8 cellular contexts compared by ENCODE assay signal in the genomic region with DNA sequence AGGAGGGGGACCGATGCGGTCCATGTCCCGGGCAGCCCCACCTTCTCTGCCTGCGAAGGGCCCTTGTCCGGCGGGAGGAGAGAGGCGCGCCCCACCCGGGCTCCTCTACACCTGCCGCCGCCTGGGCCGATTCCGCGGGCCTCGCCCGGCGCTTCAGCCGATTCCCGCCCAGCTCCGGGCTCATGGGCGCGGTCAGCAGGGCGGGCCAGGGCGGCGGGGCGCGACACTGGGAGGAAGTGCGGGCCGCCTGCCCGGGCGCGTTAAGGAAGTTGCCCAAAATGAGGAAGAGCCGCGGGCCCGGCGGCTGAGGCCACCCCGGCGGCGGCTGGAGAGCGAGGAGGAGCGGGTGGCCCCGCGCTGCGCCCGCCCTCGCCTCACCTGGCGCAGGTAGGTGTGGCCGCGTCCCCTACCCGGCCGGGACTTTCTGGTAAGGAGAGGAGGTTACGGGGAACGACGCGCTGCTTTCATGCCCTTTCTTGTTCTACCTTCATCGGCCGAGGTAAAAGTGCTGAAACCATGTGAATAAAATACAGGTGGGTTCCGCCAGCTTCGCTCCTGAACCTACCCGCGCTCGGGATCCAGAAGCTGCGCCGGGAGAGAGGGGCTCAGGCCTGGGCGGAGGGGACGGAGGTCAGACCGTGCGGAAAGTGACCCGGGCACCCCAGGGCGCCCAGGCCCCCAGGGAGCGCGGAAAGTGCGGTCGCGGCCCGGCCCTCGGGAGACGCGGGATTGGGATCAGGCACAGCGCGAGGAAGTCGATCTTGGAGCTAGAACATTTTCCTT. TPM values are rescaled to one million over a fixed set of nuclear protein-coding genes. Genes with fewer than 3 reads are reported as not detected.
DNase-seq lines count a peak whose midpoint lies in the region; ATAC-seq lines count a peak whose summit lies in the region.

SYK (plus strand) TSS at position 313 of the 783 bp plus-strand sequence. CDS start 42,080 bp downstream, outside the sequence.

- H3K27ac Mint-ChIP-seq in IgD-negative memory B cell = peak within 1 kb of the TSS; percentile 82 to 94 (median 93)
- H3K27ac Mint-ChIP-seq in T-helper 1 cell treated with Interleukin-12 subunit alpha and Interleukin-12 subunit beta and Interleukin-4 antibody, amounts not matched to agents 30 μg/mL and 1 μg/mL, for 36 hours = no peak within 1 kb of the TSS

- H3K27me3 Mint-ChIP-seq in IgD-negative memory B cell = no peaks in the 10 kb centered on the region
- H3K27me3 Mint-ChIP-seq in T-helper 1 cell treated with Interleukin-12 subunit alpha and Interleukin-12 subunit beta and Interleukin-4 antibody, amounts not matched to agents 30 μg/mL and 1 μg/mL, for 36 hours (ENCODE audit: low read depth) = peaks cover 89% of the 10 kb centered on the region

- intact Hi-C loops in Right ventricle myocardium superior (cut with DNase I) (no loop called here), posterior vena cava (cut with DNase I) (no loop called here)

- ATAC-seq in GM19397 (IDR thresholded peaks at IDR 0.05; ENCODE audit: unreplicated experiment) (peak; percentile 47), Right ventricle myocardium superior (ENCODE audit: poor library complexity) (peak; percentile 90)

- H3K4me3 Mint-ChIP-seq in IgD-negative memory B cell = peak within 1 kb of the TSS; percentile 95 to 97 (median 96)
- peak within 1 kb of the TSS; percentile 44 for H3K4me3 Mint-ChIP-seq in T-helper 1 cell treated with Interleukin-12 subunit alpha and Interleukin-12 subunit beta and Interleukin-4 antibody, amounts not matched to agents 30 μg/mL and 1 μg/mL, for 36 hours

- peaks cover 4% of the 10 kb centered on the region for H3K36me3 Mint-ChIP-seq in IgD-negative memory B cell
- H3K36me3 Mint-ChIP-seq in T-helper 1 cell treated with Interleukin-12 subunit alpha and Interleukin-12 subunit beta and Interleukin-4 antibody, amounts not matched to agents 30 μg/mL and 1 μg/mL, for 36 hours (ENCODE audit: low read depth) = no peaks in the 10 kb centered on the region

- H3K4me1 Mint-ChIP-seq in IgD-negative memory B cell = peaks cover 52 to 61% (median 57%) of the 10 kb centered on the region in 3 donors
- peaks cover 5% of the 10 kb centered on the region for H3K4me1 Mint-ChIP-seq in T-helper 1 cell treated with Interleukin-12 subunit alpha and Interleukin-12 subunit beta and Interleukin-4 antibody, amounts not matched to agents 30 μg/mL and 1 μg/mL, for 36 hours (ENCODE audit: low read depth)

- H3K9me3 Mint-ChIP-seq in IgD-negative memory B cell = peaks cover 0 to 1% (median 0%) of the 10 kb centered on the region in 3 donors
- no peaks in the 10 kb centered on the region for H3K9me3 Mint-ChIP-seq in T-helper 1 cell treated with Interleukin-12 subunit alpha and Interleukin-12 subunit beta and Interleukin-4 antibody, amounts not matched to agents 30 μg/mL and 1 μg/mL, for 36 hours

- DNase-seq in DMS79 (lab: John Stamatoyannopoulos, UW) (peak; percentile 51), Right ventricle myocardium superior (peak; percentile 81), posterior vena cava (ENCODE audit: low spot score) (peak; percentile 92), HuH-7 (ENCODE audit: low spot score) (no peak), cerebellar cortex (ENCODE audit: low spot score) (no peak)

RNA-seq across cellular contexts. Expression of gene SYK, which starts in this region (rescaled TPM):
- polyA plus RNA-seq in IgD-negative memory B cell = 314 TPM
- total RNA-seq in Right ventricle myocardium superior (6.5 TPM), posterior vena cava (10 to 100 TPM; 13.2 to 19.5 TPM)

Comparison
In these comparisons a context has a peak if more than half of its experiments do, and no peak if none do; other contexts are left out.
1. DNase-seq: peak in DMS79 (single experiment), Right ventricle myocardium superior (single experiment) and posterior vena cava (single experiment); none in HuH-7 (single experiment) and cerebellar cortex (single experiment).